1 cellular context compared by ENCODE assay signal in the genomic region with DNA sequence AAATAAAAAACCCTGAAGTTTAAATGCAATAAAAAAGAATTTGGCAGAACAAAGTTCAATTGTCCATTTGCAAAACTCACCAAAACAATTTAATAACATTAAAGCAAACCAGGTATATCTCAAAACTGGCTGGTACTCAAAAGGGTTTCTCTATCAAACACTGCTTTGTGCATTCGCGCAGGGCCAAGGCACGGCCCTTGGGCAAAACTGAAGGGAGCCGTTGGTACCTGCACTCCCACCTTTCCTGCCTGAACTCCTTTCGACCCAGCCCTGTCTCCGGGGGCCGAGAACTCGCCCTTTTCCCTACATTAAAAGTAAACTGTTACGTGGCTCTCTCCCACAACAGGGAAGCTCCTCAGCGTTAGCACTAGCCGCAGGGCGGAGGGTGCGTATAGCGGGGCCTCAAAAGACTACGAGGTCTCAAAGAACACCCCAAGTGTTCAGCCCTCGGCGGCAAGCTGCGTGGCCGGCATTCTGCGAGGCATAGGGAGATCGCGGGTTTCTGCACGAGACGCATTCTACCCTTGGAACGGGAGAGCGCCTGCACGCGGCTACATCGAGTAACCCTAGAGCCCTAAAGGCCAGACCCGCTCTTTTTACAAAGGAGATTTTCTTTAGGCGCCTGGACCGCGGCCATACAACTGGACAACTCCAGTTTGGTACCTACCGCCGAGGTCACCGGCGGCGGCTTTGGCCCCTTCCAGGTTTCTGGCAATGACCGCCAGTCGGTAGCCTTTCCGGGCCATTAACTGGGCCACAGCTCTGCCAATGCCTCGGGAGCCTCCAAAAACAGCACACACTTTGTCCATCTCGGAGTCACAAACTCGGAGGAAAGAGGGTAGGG.
A peak's percentile ranks its signal among the peaks of the same experiment; 100 is the strongest.
TF ChIP-seq lines count a peak whose summit lies in the region.

No MANE protein-coding gene starts in this region.

TF ChIP-seq in HepG2, 621 proteins besides CTCF, POLR2A, EP300 and RAD21 (continued from another document):
- TF ChIP-seq, protein P1, sequence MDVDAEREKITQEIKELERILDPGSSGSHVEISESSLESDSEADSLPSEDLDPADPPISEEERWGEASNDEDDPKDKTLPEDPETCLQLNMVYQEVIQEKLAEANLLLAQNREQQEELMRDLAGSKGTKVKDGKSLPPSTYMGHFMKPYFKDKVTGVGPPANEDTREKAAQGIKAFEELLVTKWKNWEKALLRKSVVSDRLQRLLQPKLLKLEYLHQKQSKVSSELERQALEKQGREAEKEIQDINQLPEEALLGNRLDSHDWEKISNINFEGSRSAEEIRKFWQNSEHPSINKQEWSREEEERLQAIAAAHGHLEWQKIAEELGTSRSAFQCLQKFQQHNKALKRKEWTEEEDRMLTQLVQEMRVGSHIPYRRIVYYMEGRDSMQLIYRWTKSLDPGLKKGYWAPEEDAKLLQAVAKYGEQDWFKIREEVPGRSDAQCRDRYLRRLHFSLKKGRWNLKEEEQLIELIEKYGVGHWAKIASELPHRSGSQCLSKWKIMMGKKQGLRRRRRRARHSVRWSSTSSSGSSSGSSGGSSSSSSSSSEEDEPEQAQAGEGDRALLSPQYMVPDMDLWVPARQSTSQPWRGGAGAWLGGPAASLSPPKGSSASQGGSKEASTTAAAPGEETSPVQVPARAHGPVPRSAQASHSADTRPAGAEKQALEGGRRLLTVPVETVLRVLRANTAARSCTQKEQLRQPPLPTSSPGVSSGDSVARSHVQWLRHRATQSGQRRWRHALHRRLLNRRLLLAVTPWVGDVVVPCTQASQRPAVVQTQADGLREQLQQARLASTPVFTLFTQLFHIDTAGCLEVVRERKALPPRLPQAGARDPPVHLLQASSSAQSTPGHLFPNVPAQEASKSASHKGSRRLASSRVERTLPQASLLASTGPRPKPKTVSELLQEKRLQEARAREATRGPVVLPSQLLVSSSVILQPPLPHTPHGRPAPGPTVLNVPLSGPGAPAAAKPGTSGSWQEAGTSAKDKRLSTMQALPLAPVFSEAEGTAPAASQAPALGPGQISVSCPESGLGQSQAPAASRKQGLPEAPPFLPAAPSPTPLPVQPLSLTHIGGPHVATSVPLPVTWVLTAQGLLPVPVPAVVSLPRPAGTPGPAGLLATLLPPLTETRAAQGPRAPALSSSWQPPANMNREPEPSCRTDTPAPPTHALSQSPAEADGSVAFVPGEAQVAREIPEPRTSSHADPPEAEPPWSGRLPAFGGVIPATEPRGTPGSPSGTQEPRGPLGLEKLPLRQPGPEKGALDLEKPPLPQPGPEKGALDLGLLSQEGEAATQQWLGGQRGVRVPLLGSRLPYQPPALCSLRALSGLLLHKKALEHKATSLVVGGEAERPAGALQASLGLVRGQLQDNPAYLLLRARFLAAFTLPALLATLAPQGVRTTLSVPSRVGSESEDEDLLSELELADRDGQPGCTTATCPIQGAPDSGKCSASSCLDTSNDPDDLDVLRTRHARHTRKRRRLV (CRISPR knock-in tag; IDR thresholded peaks at IDR 0.05), result 0 out of 2 replicates have a peak, but pooled peaks have one; percentile 48
- TF ChIP-seq CBX2 (IDR thresholded peaks at IDR 0.05; ENCODE audit: low read depth, low read length) (no peak), CBX2 (CRISPR knock-in tag; IDR thresholded peaks at IDR 0.05; ENCODE audit: low read depth) (no peak), ZNF724P (CRISPR knock-in tag; IDR thresholded peaks at IDR 0.05; ENCODE audit: borderline replicate concordance) (0 out of 2 replicates have a peak, but pooled peaks have one; percentile 41), ZNF264 (CRISPR knock-in tag; IDR thresholded peaks at IDR 0.05) (0 out of 2 replicates have a peak, but pooled peaks have one; percentile 32)
- TF ChIP-seq, protein P2, sequence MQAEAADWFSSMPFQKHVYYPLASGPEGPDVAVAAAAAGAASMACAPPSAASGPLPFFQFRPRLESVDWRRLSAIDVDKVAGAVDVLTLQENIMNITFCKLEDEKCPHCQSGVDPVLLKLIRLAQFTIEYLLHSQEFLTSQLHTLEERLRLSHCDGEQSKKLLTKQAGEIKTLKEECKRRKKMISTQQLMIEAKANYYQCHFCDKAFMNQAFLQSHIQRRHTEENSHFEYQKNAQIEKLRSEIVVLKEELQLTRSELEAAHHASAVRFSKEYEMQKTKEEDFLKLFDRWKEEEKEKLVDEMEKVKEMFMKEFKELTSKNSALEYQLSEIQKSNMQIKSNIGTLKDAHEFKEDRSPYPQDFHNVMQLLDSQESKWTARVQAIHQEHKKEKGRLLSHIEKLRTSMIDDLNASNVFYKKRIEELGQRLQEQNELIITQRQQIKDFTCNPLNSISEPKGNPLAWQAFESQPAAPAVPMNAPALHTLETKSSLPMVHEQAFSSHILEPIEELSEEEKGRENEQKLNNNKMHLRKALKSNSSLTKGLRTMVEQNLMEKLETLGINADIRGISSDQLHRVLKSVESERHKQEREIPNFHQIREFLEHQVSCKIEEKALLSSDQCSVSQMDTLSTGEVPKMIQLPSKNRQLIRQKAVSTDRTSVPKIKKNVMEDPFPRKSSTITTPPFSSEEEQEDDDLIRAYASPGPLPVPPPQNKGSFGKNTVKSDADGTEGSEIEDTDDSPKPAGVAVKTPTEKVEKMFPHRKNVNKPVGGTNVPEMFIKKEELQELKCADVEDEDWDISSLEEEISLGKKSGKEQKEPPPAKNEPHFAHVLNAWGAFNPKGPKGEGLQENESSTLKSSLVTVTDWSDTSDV (CRISPR knock-in tag; IDR thresholded peaks at IDR 0.05), result 0 out of 2 replicates have a peak, but pooled peaks have one; percentile 63
- TF ChIP-seq, protein P3, sequence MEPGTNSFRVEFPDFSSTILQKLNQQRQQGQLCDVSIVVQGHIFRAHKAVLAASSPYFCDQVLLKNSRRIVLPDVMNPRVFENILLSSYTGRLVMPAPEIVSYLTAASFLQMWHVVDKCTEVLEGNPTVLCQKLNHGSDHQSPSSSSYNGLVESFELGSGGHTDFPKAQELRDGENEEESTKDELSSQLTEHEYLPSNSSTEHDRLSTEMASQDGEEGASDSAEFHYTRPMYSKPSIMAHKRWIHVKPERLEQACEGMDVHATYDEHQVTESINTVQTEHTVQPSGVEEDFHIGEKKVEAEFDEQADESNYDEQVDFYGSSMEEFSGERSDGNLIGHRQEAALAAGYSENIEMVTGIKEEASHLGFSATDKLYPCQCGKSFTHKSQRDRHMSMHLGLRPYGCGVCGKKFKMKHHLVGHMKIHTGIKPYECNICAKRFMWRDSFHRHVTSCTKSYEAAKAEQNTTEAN (CRISPR knock-in tag; conservative IDR thresholded peaks at IDR 0.05), result peak; percentile 42; the same call in 1 of the 2 replicates
TF ChIP-seq in HepG2: peak in this region for 126.
